Comparison of ENCODE assay signal across 8 cellular contexts in the genomic region with DNA sequence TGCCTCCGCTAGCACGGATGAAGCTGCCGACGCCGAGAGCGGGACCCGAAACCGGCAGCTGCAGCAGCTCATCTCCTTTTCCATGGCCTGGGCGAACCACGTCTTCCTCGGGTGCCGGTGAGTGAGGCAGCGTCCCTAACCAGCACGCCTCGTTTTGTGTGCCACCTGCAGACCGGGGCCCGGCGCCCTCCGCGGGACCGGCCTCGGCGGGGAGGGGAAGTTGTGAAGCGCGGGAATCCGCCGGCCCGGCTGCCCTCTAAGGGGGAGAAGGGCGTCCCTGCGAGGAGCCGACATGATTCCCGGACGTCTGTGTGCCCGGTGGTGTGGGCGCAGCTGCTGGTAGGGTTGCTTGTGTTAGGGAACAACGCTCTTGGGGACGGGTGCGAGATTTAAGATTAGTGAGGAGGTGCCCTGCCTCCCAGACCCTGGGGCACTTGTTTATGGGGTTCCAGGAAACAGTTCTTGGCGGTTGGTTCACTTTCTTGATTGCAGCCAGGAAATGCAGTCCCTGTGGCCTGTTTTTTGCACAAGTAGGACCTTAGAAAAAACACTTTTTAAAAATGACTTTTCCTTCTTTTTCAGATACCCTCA. TPM values are rescaled to one million over a fixed set of nuclear protein-coding genes. Genes with fewer than 3 reads are reported as not detected.
DNase-seq lines count a peak whose midpoint lies in the region; ATAC-seq and TF ChIP-seq lines count a peak whose summit lies in the region.

No MANE protein-coding gene starts in this region.

- H3K36me3 ChIP-seq in Peyer's patch, result peaks cover 0 to 42% (median 0%) of the 10 kb centered on the region in 3 donors
- H3K36me3 ChIP-seq in effector memory CD4-positive, alpha-beta T cell (ENCODE audit: control insufficient read depth, insufficient read depth, low read length), result peaks cover 28% of the 10 kb centered on the region
- H3K36me3 ChIP-seq in mesodermal cell (ENCODE audit: control insufficient read depth, insufficient read depth, low read length), result peaks cover 36% of the 10 kb centered on the region
- peaks cover 0 to 30% of the 10 kb centered on the region in 2 donors for H3K36me3 ChIP-seq in vagina

- H3K4me1 ChIP-seq in Peyer's patch (peaks cover 0 to 31% (median 14%) of the 10 kb centered on the region in 4 donors), mesodermal cell (ENCODE audit: control insufficient read depth, insufficient read depth, low read length, poor library complexity, severe bottlenecking) (peaks cover 15% of the 10 kb centered on the region), vagina (peaks cover 39% of the 10 kb centered on the region)
- H3K4me1 ChIP-seq in effector memory CD4-positive, alpha-beta T cell (ENCODE audit: control insufficient read depth, insufficient read depth, low read length, poor library complexity, severe bottlenecking), result peaks cover 29% of the 10 kb centered on the region

- H3K27ac ChIP-seq in Peyer's patch (peak overlapping the region; percentile 94 to 99 (median 97)), mesodermal cell (ENCODE audit: low read depth, low read length, severe bottlenecking) (peak overlapping the region; percentile 98), vagina (peak overlapping the region; percentile 94)
- peak overlapping the region; percentile 90 for H3K27ac ChIP-seq in effector memory CD4-positive, alpha-beta T cell (ENCODE audit: insufficient read depth, low read length, poor library complexity, severe bottlenecking)

- ATAC-seq in GM18505 (IDR thresholded peaks at IDR 0.05; ENCODE audit: unreplicated experiment) (peak; percentile 23), HG02981 (IDR thresholded peaks at IDR 0.05; ENCODE audit: unreplicated experiment) (peak; percentile 23)

- peak overlapping the region; percentile 71 to 99 (median 80) for H3K4me3 ChIP-seq in Peyer's patch
- H3K4me3 ChIP-seq in effector memory CD4-positive, alpha-beta T cell (ENCODE audit: insufficient read depth, low read depth, low read length, poor library complexity, severe bottlenecking), result peak overlapping the region; percentile 91
- H3K4me3 ChIP-seq in mesodermal cell (ENCODE audit: extremely low read depth, insufficient read depth, low read length, poor library complexity, severe bottlenecking), result peak overlapping the region; percentile 87
- peak overlapping the region; percentile 91 to 96 for H3K4me3 ChIP-seq in vagina

- 0 to 1% methylated on average over 28 to 36 of the region's 39 CpGs for WGBS in mesodermal cell (ENCODE audit: insufficient coverage in 2 of 2), 2 experiments

- TF ChIP-seq CTCF in Peyer's patch (IDR thresholded peaks at IDR 0.05), result no peak
- no peak for TF ChIP-seq CTCF in vagina (IDR thresholded peaks at IDR 0.05)

- intact Hi-C loops in vagina (cut with DNase I), result no loop called here

- DNase-seq in AG20443 (ENCODE audit: low spot score) (peak; percentile 52), Peyer's patch (peak in 2 of 3 donors; percentile 50 to 69), vagina (ENCODE audit: extremely low spot score in 2 of 2) (no peak), cerebellum (ENCODE audit: low spot score) (no peak)
- DNase-seq in effector memory CD4-positive, alpha-beta T cell, result no peak

- TF ChIP-seq POLR2A in GM18505 (IDR thresholded peaks at IDR 0.05; ENCODE audit: borderline replicate concordance, extremely low read depth, insufficient read depth, insufficient read length) (no peak), Peyer's patch (IDR thresholded peaks at IDR 0.05) (no peak), vagina (IDR thresholded peaks at IDR 0.05) (no peak)

- H3K27me3 ChIP-seq in Peyer's patch (no peaks in the 10 kb centered on the region), vagina (no peaks in the 10 kb centered on the region)
- H3K27me3 ChIP-seq in effector memory CD4-positive, alpha-beta T cell (replicated peaks; ENCODE audit: control insufficient read depth, insufficient read depth, low read length, poor library complexity, severe bottlenecking), result no peaks in the 10 kb centered on the region

- H3K9me3 ChIP-seq in Peyer's patch (no peaks in the 10 kb centered on the region), mesodermal cell (ENCODE audit: control insufficient read depth, low read length) (no peaks in the 10 kb centered on the region), vagina (no peaks in the 10 kb centered on the region)
- H3K9me3 ChIP-seq in effector memory CD4-positive, alpha-beta T cell (ENCODE audit: control insufficient read depth, low read length), result no peaks in the 10 kb centered on the region

RNA-seq across cellular contexts. Expression of gene CDKN2AIP, which starts 0.6 kb away (rescaled TPM):
- total RNA-seq in Peyer's patch (10 to 100 TPM; 17.9 to 25.2 (median 19.9) TPM), vagina (15.0 TPM), cerebellum (18.4 TPM)
- 16.3 TPM for polyA plus RNA-seq in mesodermal cell (2013, experiment 1 of 2)
- 16.9 TPM for polyA plus RNA-seq in mesodermal cell (2013, experiment 2 of 2)

RNA-seq across cellular contexts. Expression of gene ING2, which starts 59.8 kb away (rescaled TPM):
- total RNA-seq in Peyer's patch (10 to 100 TPM; 23.0 to 30.8 (median 25.0) TPM), vagina (8.1 TPM), cerebellum (17.1 TPM)
- 12.8 TPM for polyA plus RNA-seq in mesodermal cell (2013, experiment 1 of 2)
- polyA plus RNA-seq in mesodermal cell (2013, experiment 2 of 2), result 14.9 TPM

Comparison
In these comparisons a context has a peak if more than half of its experiments do, and no peak if none do; other contexts are left out.
1. DNase-seq: peak in AG20443 (single experiment) and Peyer's patch (2 of 3); none in effector memory CD4-positive, alpha-beta T cell (0 of 3), vagina (0 of 2) and cerebellum (single experiment).
2. Peak in every context shown above with its lines, with median percentiles within 50 percentile points of each other: H3K27ac ChIP-seq and H3K4me3 ChIP-seq.